ENCODE assay signal across 14 cellular contexts in genomic region chr7:22219036-22219435, GRCh38.
DNase-seq lines count a peak whose midpoint lies in the region; ATAC-seq and TF ChIP-seq lines count a peak whose summit lies in the region.
"Had no signal": no experiment of that assay in that cellular context is flagged by ENCODE, and none has a peak within 500 bp of the region (broad histone marks: within the 10 kb centered on the region; RNA-seq: fewer than 3 reads in every experiment).

No MANE protein-coding gene starts in this region.

- H3K36me3 Mint-ChIP-seq in endodermal cell (ENCODE audit: low read depth), result peaks cover 16% of the 10 kb centered on the region
- H3K36me3 Mint-ChIP-seq: CD8-positive, alpha-beta T cell had no signal

- H3K4me1 ChIP-seq in psoas muscle (no peaks in the 10 kb centered on the region), uterus (peaks cover 0 to 4% of the 10 kb centered on the region in 2 donors), endodermal cell (ENCODE audit: control insufficient read depth, insufficient read depth, low read length) (no peaks in the 10 kb centered on the region)

- TF ChIP-seq CTCF in psoas muscle (IDR thresholded peaks at IDR 0.05), result no peak
- no peak for TF ChIP-seq CTCF in uterus (IDR thresholded peaks at IDR 0.05)
- TF ChIP-seq CTCF in endodermal cell (conservative IDR thresholded peaks at IDR 0.05), result no peak

- intact Hi-C loops in Right ventricle myocardium superior (cut with DNase I), result no loop called here
- intact Hi-C loops in Right ventricle myocardium inferior (cut with DNase I), result loop anchor here (5.0 kb wide), 1 partner anchor 92 kb away; no protein-coding TSS in a partner anchor
- intact Hi-C loops in psoas muscle (cut with DNase I), result no loop called here
- intact Hi-C loops in uterus (cut with DNase I; ENCODE audit: low total_unique reads), result no loop called here

- H3K27ac Mint-ChIP-seq in endodermal cell, result no peak overlapping the region
- H3K27ac Mint-ChIP-seq: CD8-positive, alpha-beta T cell; H9 had no signal

- H3K27ac ChIP-seq in psoas muscle (peak overlapping the region; percentile 67), uterus (peak overlapping the region; percentile 56 to 84), endodermal cell (ENCODE audit: low read depth, low read length) (no peak overlapping the region)

- no peaks in the 10 kb centered on the region for H3K27me3 ChIP-seq in psoas muscle (ENCODE audit: insufficient read depth in 3 of 3, low read length in 2 of 3)
- no peaks in the 10 kb centered on the region for H3K27me3 ChIP-seq in uterus
- no peaks in the 10 kb centered on the region for H3K27me3 ChIP-seq in endodermal cell (ENCODE audit: control insufficient read depth, insufficient read depth, low read length, poor library complexity, severe bottlenecking)
- H3K27me3 ChIP-seq: MG63 had no signal

- H3K4me1 Mint-ChIP-seq in endodermal cell, result peaks cover 19% of the 10 kb centered on the region

- no peak overlapping the region for H3K4me3 Mint-ChIP-seq in endodermal cell
- H3K4me3 Mint-ChIP-seq: CD8-positive, alpha-beta T cell; H9 had no signal

- H3K36me3 ChIP-seq in psoas muscle (ENCODE audit: insufficient read depth in 1 of 2, low read depth in 1 of 2), result no peaks in the 10 kb centered on the region
- no peaks in the 10 kb centered on the region for H3K36me3 ChIP-seq in uterus
- peaks cover 13% of the 10 kb centered on the region for H3K36me3 ChIP-seq in endodermal cell (ENCODE audit: control insufficient read depth, insufficient read depth, low read length)
- H3K36me3 ChIP-seq: MG63 had no signal

- no peak for TF ChIP-seq POLR2A in uterus (IDR thresholded peaks at IDR 0.05)

- H3K27me3 Mint-ChIP-seq in endodermal cell (ENCODE audit: insufficient read depth), result no peaks in the 10 kb centered on the region

- ATAC-seq in Right ventricle myocardium superior (ENCODE audit: poor library complexity), result peak; percentile 35
- ATAC-seq in Right ventricle myocardium inferior, result no peak
- ATAC-seq in psoas muscle, result peak in 1 of 4 donors; percentile 23
- ATAC-seq in GM21786 (IDR thresholded peaks at IDR 0.05; ENCODE audit: unreplicated experiment), result no peak
- ATAC-seq: CD8-positive, alpha-beta T cell had no signal

- DNase-seq in Right ventricle myocardium superior (no peak), Right ventricle myocardium inferior (ENCODE audit: missing footprints) (no peak), hypothalamus (lab: John Stamatoyannopoulos, UW) (peak in 33 of 51 donors; percentile 9 to 88 (median 56)), psoas muscle (no peak), uterus (no peak), endodermal cell (no peak)
- DNase-seq in activated effector memory CD4-positive, alpha-beta T cell treated with anti-CD3 and anti-CD28 coated beads, Interleukin-2, amount 50 U/mL, for 16 hours, result no peak
- DNase-seq: 8988T; CD8-positive, alpha-beta T cell; effector CD4-positive, alpha-beta T cell; GF-D8; H9; MG63 had no signal

- 67 to 76% (median 72%) methylated on average over 4 of the region's 4 CpGs for WGBS in psoas muscle, 3 donors
- WGBS in endodermal cell (ENCODE audit: insufficient coverage in 1 of 2, insufficient read length in 1 of 2), 2 experiments, result 33 to 89% methylated on average over 1 to 4 of the region's 4 CpGs

- peaks cover 14% of the 10 kb centered on the region for H3K9me3 Mint-ChIP-seq in endodermal cell
- H3K9me3 Mint-ChIP-seq: CD8-positive, alpha-beta T cell had no signal

- H3K4me3 ChIP-seq in psoas muscle (peak overlapping the region; percentile 56), uterus (peak overlapping the region; percentile 26 to 27), endodermal cell (ENCODE audit: low read length) (no peak overlapping the region)
- H3K4me3 ChIP-seq: MG63 had no signal

- no peaks in the 10 kb centered on the region for H3K9me3 ChIP-seq in psoas muscle
- H3K9me3 ChIP-seq in uterus, result no peaks in the 10 kb centered on the region
- peaks cover 7% of the 10 kb centered on the region for H3K9me3 ChIP-seq in endodermal cell (ENCODE audit: control insufficient read depth, low read length)
- H3K9me3 ChIP-seq: MG63 had no signal

- H3K9ac ChIP-seq in endodermal cell (ENCODE audit: extremely low read depth, low read length, poor library complexity, severe bottlenecking), result no peak overlapping the region

Comparison
In these comparisons a context has a peak if more than half of its experiments do, and no peak if none do; other contexts are left out.
1. DNase-seq: peak in hypothalamus (33 of 51); none in Right ventricle myocardium superior (single experiment), Right ventricle myocardium inferior (single experiment), psoas muscle (0 of 2), uterus (0 of 2), endodermal cell (single experiment) and activated effector memory CD4-positive, alpha-beta T cell treated with anti-CD3 and anti-CD28 coated beads, Interleukin-2, amount 50 U/mL, for 16 hours (single experiment).